Comparison of ENCODE assay signal across 2 cellular contexts in the genomic region with DNA sequence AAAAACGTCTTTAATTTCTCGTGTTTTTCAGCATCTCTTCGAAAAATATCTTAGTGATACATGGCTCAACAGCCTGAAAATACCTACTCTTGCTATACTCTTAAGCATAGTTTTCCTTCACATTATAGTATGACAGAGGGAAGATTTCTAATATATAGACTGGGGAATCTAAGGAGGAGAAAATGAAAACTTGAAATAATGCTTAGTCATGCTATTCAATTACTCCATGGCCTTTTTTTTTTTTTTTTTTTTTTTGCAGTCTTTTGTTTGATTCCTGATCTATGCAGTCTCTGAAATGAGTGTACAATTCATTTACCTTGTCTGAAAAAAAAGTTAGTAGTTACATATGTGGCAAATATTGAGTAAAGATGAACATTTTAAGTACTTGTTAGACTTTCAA.
A peak's percentile ranks its signal among the peaks of the same experiment; 100 is the strongest.
TF ChIP-seq lines count a peak whose summit lies in the region.

No MANE protein-coding gene starts in this region.

TF ChIP-seq in HepG2, 621 proteins besides CTCF, POLR2A, EP300 and RAD21:
- TF ChIP-seq HIVEP1 (CRISPR knock-in tag; IDR thresholded peaks at IDR 0.05) (no peak), WIZ (CRISPR knock-in tag; IDR thresholded peaks at IDR 0.05) (no peak), MAFF (IDR thresholded peaks at IDR 0.05; ENCODE audit: low read depth, low read length) (0 out of 2 replicates have a peak, but pooled peaks have one; percentile 30), SP140L (CRISPR knock-in tag; IDR thresholded peaks at IDR 0.05; ENCODE audit: borderline replicate concordance) (no peak), ZBTB2 (CRISPR knock-in tag; IDR thresholded peaks at IDR 0.05; ENCODE audit: low read depth) (no peak), ZIK1 (CRISPR knock-in tag; IDR thresholded peaks at IDR 0.05; ENCODE audit: borderline replicate concordance, low read depth) (no peak), MAFK (conservative IDR thresholded peaks at IDR 0.05 in 1 of 2, IDR thresholded peaks at IDR 0.05 in 1 of 2; ENCODE audit: low read length in 2 of 2) (peak; percentile 50 to 71), ZMAT3 (CRISPR knock-in tag; conservative IDR thresholded peaks at IDR 0.05) (no peak), NFKBIZ (CRISPR knock-in tag; IDR thresholded peaks at IDR 0.05) (no peak), NFE2L2 (IDR thresholded peaks at IDR 0.05; ENCODE audit: low read length) (peak; percentile 87), MIER3 (CRISPR knock-in tag; IDR thresholded peaks at IDR 0.05; ENCODE audit: borderline replicate concordance) (no peak)
TF ChIP-seq in HepG2: peak in this region for 3.

TF ChIP-seq in IMR-90, 13 proteins besides CTCF, POLR2A, EP300 and RAD21:
- TF ChIP-seq MAFK (IDR thresholded peaks at IDR 0.05; ENCODE audit: low read depth, low read length) (peak; percentile 67), MXI1 (IDR thresholded peaks at IDR 0.05; ENCODE audit: borderline replicate concordance, low read depth, low read length) (no peak), FOS (IDR thresholded peaks at IDR 0.05; ENCODE audit: low read depth, low read length) (no peak), NFE2L2 (IDR thresholded peaks at IDR 0.05; ENCODE audit: low read depth, low read length) (peak; percentile 93), CEBPB (IDR thresholded peaks at IDR 0.05; ENCODE audit: low read depth, low read length) (no peak), MAZ (IDR thresholded peaks at IDR 0.05; ENCODE audit: borderline replicate concordance, low read depth, low read length) (no peak), RFX5 (IDR thresholded peaks at IDR 0.05; ENCODE audit: low read depth, low read length) (no peak)
